Comparison of ENCODE assay signal across 26 cellular contexts in the genomic region with DNA sequence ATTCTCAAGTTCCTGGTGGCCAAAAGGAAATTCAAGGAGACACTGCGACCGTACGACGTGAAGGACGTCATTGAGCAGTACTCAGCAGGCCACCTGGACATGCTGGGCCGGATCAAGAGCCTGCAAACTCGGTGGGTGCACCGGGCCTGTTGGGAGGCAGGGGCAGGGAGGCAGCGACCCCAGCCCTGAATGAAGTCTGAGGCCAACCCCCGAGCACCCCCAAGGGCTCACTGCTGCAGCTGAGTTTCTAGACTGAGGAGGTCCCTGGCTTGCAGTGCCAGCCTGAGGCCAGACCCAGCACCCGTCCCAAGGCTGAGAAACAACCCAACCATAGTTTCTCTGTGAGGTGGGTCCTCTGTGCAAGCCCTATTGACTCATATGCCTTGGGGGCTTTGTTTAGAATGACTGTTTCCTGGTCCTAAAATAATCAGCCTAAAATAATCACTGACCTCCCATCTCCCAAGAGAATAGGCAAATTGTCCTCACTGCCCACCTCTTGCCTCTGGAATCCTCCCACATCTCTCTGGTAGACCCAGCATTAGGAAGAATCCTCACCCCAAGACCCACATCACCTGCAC. TPM values are rescaled to one million over a fixed set of nuclear protein-coding genes. Genes with fewer than 3 reads are reported as not detected.
"Had no signal": no experiment of that assay in that cellular context is flagged by ENCODE, and none has a peak within 500 bp of the region (broad histone marks: within the 10 kb centered on the region; RNA-seq: fewer than 3 reads in every experiment).

No MANE protein-coding gene starts in this region.

- H3K27ac Mint-ChIP-seq: activated CD4-positive, alpha-beta T cell treated with anti-CD3 and anti-CD28 coated beads, Interleukin-2, amount 10 ng/mL, durations not matched to agents 7 days and 5 days; activated CD8-positive, alpha-beta T cell treated with anti-CD3 and anti-CD28 coated beads for 36 hours; activated naive CD4-positive, alpha-beta T cell treated with anti-CD3 and anti-CD28 coated beads, Interleukin-2, amount 50 U/mL, for 72 hours; naive thymus-derived CD8-positive, alpha-beta T cell; WTC11 had no signal

- H3K9me3 Mint-ChIP-seq: activated CD4-positive, alpha-beta T cell treated with anti-CD3 and anti-CD28 coated beads, Interleukin-2, amount 10 ng/mL, durations not matched to agents 7 days and 5 days; activated CD8-positive, alpha-beta T cell treated with anti-CD3 and anti-CD28 coated beads for 36 hours; activated naive CD4-positive, alpha-beta T cell treated with anti-CD3 and anti-CD28 coated beads, Interleukin-2, amount 50 U/mL, for 72 hours; central memory CD8-positive, alpha-beta T cell; naive thymus-derived CD8-positive, alpha-beta T cell; neural crest cell; WTC11 had no signal

- H3K4me2 ChIP-seq: hepatocyte had no signal

- H3K4me1 Mint-ChIP-seq: central memory CD8-positive, alpha-beta T cell; neural crest cell had no signal

- H3K4me3 Mint-ChIP-seq: activated CD4-positive, alpha-beta T cell treated with anti-CD3 and anti-CD28 coated beads, Interleukin-2, amount 10 ng/mL, durations not matched to agents 7 days and 5 days; activated CD8-positive, alpha-beta T cell treated with anti-CD3 and anti-CD28 coated beads for 36 hours; central memory CD8-positive, alpha-beta T cell; naive thymus-derived CD8-positive, alpha-beta T cell; neural crest cell; WTC11 had no signal

- H3K36me3 Mint-ChIP-seq: activated naive CD4-positive, alpha-beta T cell treated with anti-CD3 and anti-CD28 coated beads, Interleukin-2, amount 50 U/mL, for 72 hours; naive thymus-derived CD8-positive, alpha-beta T cell; WTC11 had no signal

- H3K27ac ChIP-seq: gastroesophageal sphincter, hepatocyte, parathyroid adenoma, tibial nerve had no signal

- H3K4me1 ChIP-seq: gastroesophageal sphincter, parathyroid adenoma, tibial nerve had no signal

- DNase-seq: activated CD4-positive, alpha-beta T cell treated with anti-CD3 and anti-CD28 coated beads for 1 hour; activated CD4-positive, alpha-beta T cell treated with anti-CD3 and anti-CD28 coated beads, Interleukin-2, amount 10 ng/mL, durations not matched to agents 7 days and 5 days; activated CD8-positive, alpha-beta T cell treated with anti-CD3 and anti-CD28 coated beads for 36 hours; activated naive CD4-positive, alpha-beta T cell; activated T-cell treated with anti-CD3 and anti-CD28 coated beads, Interleukin-2, amount 50 U/mL, for 48 hours; anterior cingulate cortex; effector CD8-positive, alpha-beta T cell; kidney; left colon; mesenchymal stem cell; naive thymus-derived CD8-positive, alpha-beta T cell; occipital lobe; right cardiac atrium; stimulated activated CD4-positive, alpha-beta T cell treated with anti-CD3 and anti-CD28 coated beads, Interleukin-2, amount 100 ng/mL, for 48 hours; stimulated activated naive CD4-positive, alpha-beta T cell treated with Interleukin-2 at 50 U/mL for 16 hours; T-helper 2 cell had no signal

- H3K27me3 ChIP-seq: gastroesophageal sphincter, hepatocyte had no signal

- H3K9ac ChIP-seq: parathyroid adenoma had no signal

- H3K4me3 ChIP-seq: gastroesophageal sphincter, hepatocyte, tibial nerve had no signal

- H3K27me3 Mint-ChIP-seq: activated CD4-positive, alpha-beta T cell treated with anti-CD3 and anti-CD28 coated beads, Interleukin-2, amount 10 ng/mL, durations not matched to agents 7 days and 5 days; activated CD8-positive, alpha-beta T cell treated with anti-CD3 and anti-CD28 coated beads for 36 hours; central memory CD8-positive, alpha-beta T cell; naive thymus-derived CD8-positive, alpha-beta T cell had no signal

- H3K9me3 ChIP-seq: gastroesophageal sphincter, tibial nerve had no signal

- H3K79me2 ChIP-seq: hepatocyte, parathyroid adenoma had no signal

- H2AFZ ChIP-seq: hepatocyte, parathyroid adenoma had no signal

- H3K36me3 ChIP-seq: tibial nerve had no signal

RNA-seq across cellular contexts. Expression of a gene that starts 51.5 kb away (rescaled TPM):
- total RNA-seq: dermis microvascular lymphatic vessel endothelial cell, hepatocyte, pulmonary artery endothelial cell had no signal
- polyA plus RNA-seq: hepatocyte had no signal
